ENCODE assay signal across 12 cellular contexts in genomic region chr17:40726919-40727318, GRCh38. TPM values are rescaled to one million over a fixed set of nuclear protein-coding genes. Genes with fewer than 3 reads are reported as not detected.
DNase-seq lines count a peak whose midpoint lies in the region; ATAC-seq and TF ChIP-seq lines count a peak whose summit lies in the region.
"Had no signal": no experiment of that assay in that cellular context is flagged by ENCODE, and none has a peak within 500 bp of the region (broad histone marks: within the 10 kb centered on the region; RNA-seq: fewer than 3 reads in every experiment).

No MANE protein-coding gene starts in this region.

- no peak overlapping the region for H3K27ac ChIP-seq in heart right ventricle
- H3K27ac ChIP-seq in heart left ventricle, result no peak overlapping the region
- H3K27ac ChIP-seq in upper lobe of right lung, result no peak overlapping the region
- H3K27ac ChIP-seq: epithelial cell of prostate had no signal

- intact Hi-C loops in heart right ventricle (cut with DNase I) (loop anchor here in 2 of 10 donors (5.0 kb wide), 2 partner anchors 105 to 110 kb away; no protein-coding TSS in a partner anchor), heart left ventricle (cut with DNase I) (no loop called here), upper lobe of right lung (cut with DNase I) (no loop called here)

- TF ChIP-seq POLR2A in heart left ventricle (IDR thresholded peaks at IDR 0.05) (no peak), erythroblast (IDR thresholded peaks at IDR 0.05; ENCODE audit: low read length) (no peak)

- no peaks in the 10 kb centered on the region for H3K36me3 ChIP-seq in heart right ventricle
- H3K36me3 ChIP-seq in heart left ventricle, result no peaks in the 10 kb centered on the region
- no peaks in the 10 kb centered on the region for H3K36me3 ChIP-seq in upper lobe of right lung

- DNase-seq in heart right ventricle (no peak), heart left ventricle (no peak), RPMI7951 (ENCODE audit: low read depth) (peak; percentile 16), fibroblast of the conjunctiva (ENCODE audit: low read depth) (peak; percentile 9), upper lobe of right lung (no peak), erythroblast (lab: John Stamatoyannopoulos, UW) (no peak)
- DNase-seq: SHP77 had no signal

- H3K9me3 ChIP-seq in heart right ventricle (no peaks in the 10 kb centered on the region), heart left ventricle (no peaks in the 10 kb centered on the region), upper lobe of right lung (no peaks in the 10 kb centered on the region)

- ATAC-seq in heart right ventricle (no peak), heart left ventricle (no peak), upper lobe of right lung (peak; percentile 68), GM18870 (IDR thresholded peaks at IDR 0.05; ENCODE audit: unreplicated experiment) (no peak), GM18520 (IDR thresholded peaks at IDR 0.05; ENCODE audit: unreplicated experiment) (no peak)

- H3K4me1 ChIP-seq in heart right ventricle (no peaks in the 10 kb centered on the region), heart left ventricle (no peaks in the 10 kb centered on the region), upper lobe of right lung (no peaks in the 10 kb centered on the region)

- WGBS in heart right ventricle, 2 donors, result 60 to 65% methylated on average over 2 of the region's 2 CpGs
- WGBS in heart left ventricle, 4 donors, result 57 to 66% (median 64%) methylated on average over 2 of the region's 2 CpGs

- TF ChIP-seq CTCF in heart right ventricle (IDR thresholded peaks at IDR 0.05) (peak in 5 of 9 donors; percentile 12 to 39 (median 25)), heart left ventricle (IDR thresholded peaks at IDR 0.05) (peak in 6 of 12 donors; percentile 8 to 33 (median 18)), upper lobe of right lung (IDR thresholded peaks at IDR 0.05) (peak; percentile 51)

- H3K4me3 ChIP-seq in heart right ventricle (no peak overlapping the region), heart left ventricle (no peak overlapping the region), upper lobe of right lung (no peak overlapping the region)

- peaks cover 0 to 49% (median 12%) of the 10 kb centered on the region in 7 donors for H3K27me3 ChIP-seq in heart right ventricle
- peaks cover 0 to 15% (median 0%) of the 10 kb centered on the region in 9 donors for H3K27me3 ChIP-seq in heart left ventricle
- H3K27me3 ChIP-seq in upper lobe of right lung, result no peaks in the 10 kb centered on the region

RNA-seq across cellular contexts. Expression of gene KRT24, which starts 23.4 kb away (rescaled TPM):
- not detected for total RNA-seq in heart right ventricle
- polyA plus RNA-seq in heart right ventricle, result not detected
- not detected for total RNA-seq in heart left ventricle
- polyA plus RNA-seq in heart left ventricle, result not detected
- not detected in 2 replicates for total RNA-seq in RPMI7951 (2014; rRNA removed; shearing (Covaris generic))
- total RNA-seq in upper lobe of right lung, result not detected
- total RNA-seq: activated T-helper 2 cell treated with anti-CD3 and anti-CD28 coated beads, Interferon-gamma antibody, Interleukin-2, Interleukin-4, amounts not matched to agents 10 μg/mL and 5 μg/mL and 100 μg/mL, durations not matched to agents 14 hours and 24 hours and 36 hours; CD8-positive, alpha-beta memory T cell had no signal
- polyA plus RNA-seq: CD8-positive, alpha-beta memory T cell had no signal

RNA-seq across cellular contexts. Expression of gene KRT25, which starts 28.2 kb away (rescaled TPM):
- not detected for total RNA-seq in heart right ventricle
- not detected for polyA plus RNA-seq in heart right ventricle
- not detected for total RNA-seq in heart left ventricle
- polyA plus RNA-seq in heart left ventricle, result not detected
- not detected in 2 replicates for total RNA-seq in RPMI7951 (2014; rRNA removed; shearing (Covaris generic))
- total RNA-seq in upper lobe of right lung, result not detected
- total RNA-seq: activated T-helper 2 cell treated with anti-CD3 and anti-CD28 coated beads, Interferon-gamma antibody, Interleukin-2, Interleukin-4, amounts not matched to agents 10 μg/mL and 5 μg/mL and 100 μg/mL, durations not matched to agents 14 hours and 24 hours and 36 hours; CD8-positive, alpha-beta memory T cell had no signal
- polyA plus RNA-seq: CD8-positive, alpha-beta memory T cell had no signal

RNA-seq across cellular contexts. Expression of gene KRT26, which starts 45.1 kb away (rescaled TPM):
- total RNA-seq in heart right ventricle (not detected), heart left ventricle (not detected), upper lobe of right lung (not detected)
- polyA plus RNA-seq in heart right ventricle (not detected), heart left ventricle (not detected)
- not detected in 2 replicates for total RNA-seq in RPMI7951 (2014; rRNA removed; shearing (Covaris generic))
- total RNA-seq: activated T-helper 2 cell treated with anti-CD3 and anti-CD28 coated beads, Interferon-gamma antibody, Interleukin-2, Interleukin-4, amounts not matched to agents 10 μg/mL and 5 μg/mL and 100 μg/mL, durations not matched to agents 14 hours and 24 hours and 36 hours; CD8-positive, alpha-beta memory T cell had no signal
- polyA plus RNA-seq: CD8-positive, alpha-beta memory T cell had no signal

RNA-seq across cellular contexts. Expression of gene KRT27, which starts 55.4 kb away (rescaled TPM):
- under 1 TPM in 1 of 10 donors, not detected in 9; 0.21 TPM for total RNA-seq in heart right ventricle
- not detected for polyA plus RNA-seq in heart right ventricle
- not detected for total RNA-seq in heart left ventricle
- not detected for polyA plus RNA-seq in heart left ventricle
- total RNA-seq in RPMI7951 (2014; rRNA removed; shearing (Covaris generic)), result not detected in 2 replicates
- 0.55 TPM for total RNA-seq in upper lobe of right lung
- total RNA-seq: activated T-helper 2 cell treated with anti-CD3 and anti-CD28 coated beads, Interferon-gamma antibody, Interleukin-2, Interleukin-4, amounts not matched to agents 10 μg/mL and 5 μg/mL and 100 μg/mL, durations not matched to agents 14 hours and 24 hours and 36 hours; CD8-positive, alpha-beta memory T cell had no signal
- polyA plus RNA-seq: CD8-positive, alpha-beta memory T cell had no signal

Comparison
In these comparisons a context has a peak if more than half of its experiments do, and no peak if none do; other contexts are left out.
1. DNase-seq: peak in RPMI7951 (single experiment) and fibroblast of the conjunctiva (single experiment); none in heart right ventricle (0 of 2), heart left ventricle (0 of 5), upper lobe of right lung (single experiment) and erythroblast (0 of 2).